In the genomic region with DNA sequence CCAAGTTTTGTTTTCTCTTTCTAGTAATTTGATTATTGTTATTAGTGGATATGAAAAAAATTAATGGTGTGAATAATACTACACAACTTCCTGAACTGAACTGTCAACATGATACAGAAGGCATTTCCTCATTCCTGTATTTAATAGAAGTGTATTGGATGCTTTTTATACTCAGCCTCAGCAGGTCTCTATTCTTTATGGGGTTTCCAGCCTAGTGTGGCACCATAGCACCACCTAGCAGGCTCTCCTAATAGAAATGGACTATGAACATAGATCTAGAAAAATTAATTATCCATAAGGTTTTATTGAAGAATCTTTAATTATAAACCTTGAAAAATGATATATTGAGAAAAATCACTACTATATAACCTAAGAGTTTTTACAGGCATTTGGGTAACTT, we compare ENCODE assay signal across 11 cellular contexts. TPM values are rescaled to one million over a fixed set of nuclear protein-coding genes. Genes with fewer than 3 reads are reported as not detected.
A peak's percentile ranks its signal among the peaks of the same experiment; 100 is the strongest.
DNase-seq lines count a peak whose midpoint lies in the region; ATAC-seq and TF ChIP-seq lines count a peak whose summit lies in the region.
"Had no signal": no experiment of that assay in that cellular context is flagged by ENCODE, and none has a peak within 500 bp of the region (broad histone marks: within the 10 kb centered on the region; RNA-seq: fewer than 3 reads in every experiment).

No MANE protein-coding gene starts in this region.

- H3K4me3 ChIP-seq in mammary epithelial cell (replicated peaks in 1 of 3; ENCODE audit: insufficient read depth in 1 of 3, low read depth in 2 of 3, low read length in 3 of 3) = no peak overlapping the region
- H3K4me3 ChIP-seq in mesendoderm (ENCODE audit: low read length) = no peak overlapping the region
- H3K4me3 ChIP-seq in uterus = no peak overlapping the region

- TF ChIP-seq CTCF in mammary epithelial cell (conservative IDR thresholded peaks at IDR 0.05 in 1 of 2, IDR thresholded peaks at IDR 0.05 in 1 of 2; ENCODE audit: extremely low read depth in 1 of 2, insufficient read depth in 1 of 2, low read depth in 1 of 2, low read length in 2 of 2) (peak; percentile 39 to 68), uterus (IDR thresholded peaks at IDR 0.05) (peak in 2 of 4 experiments; percentile 15 to 27)

- no peaks in the 10 kb centered on the region for H3K79me2 ChIP-seq in mammary epithelial cell (ENCODE audit: insufficient read depth, low read length)
- no peaks in the 10 kb centered on the region for H3K79me2 ChIP-seq in mesendoderm (ENCODE audit: control insufficient read depth, insufficient read depth, low read length)
- H3K79me2 ChIP-seq: parathyroid adenoma had no signal

- H2AFZ ChIP-seq in mammary epithelial cell (ENCODE audit: low read depth, low read length) = no peak overlapping the region
- H2AFZ ChIP-seq: parathyroid adenoma had no signal

- H3K4me1 Mint-ChIP-seq in activated T-cell treated with anti-CD3 and anti-CD28 coated beads, Interleukin-2, amount 50 U/mL, for 4 hours (ENCODE audit: low read depth) = no peaks in the 10 kb centered on the region

- no peak overlapping the region for H2BK15ac ChIP-seq in mesendoderm (replicated peaks; ENCODE audit: low read depth)

- H3K18ac ChIP-seq in mesendoderm (ENCODE audit: low read length) = no peak overlapping the region

- dilution Hi-C loops in mammary epithelial cell (cut with HindIII; ENCODE audit: low sequenced_read_pairs) = no loop called here

- H3K9me3 ChIP-seq in mammary epithelial cell (replicated peaks; ENCODE audit: insufficient read depth, low read length) (no peaks in the 10 kb centered on the region), uterus (no peaks in the 10 kb centered on the region)

- H3K4me3 Mint-ChIP-seq in activated T-cell treated with anti-CD3 and anti-CD28 coated beads, Interleukin-2, amount 50 U/mL, for 4 hours = no peak overlapping the region

- H3K9ac ChIP-seq in mammary epithelial cell (ENCODE audit: insufficient read depth, low read length) (no peak overlapping the region), mesendoderm (ENCODE audit: low read length) (no peak overlapping the region)
- H3K9ac ChIP-seq: parathyroid adenoma had no signal

- in situ Hi-C loops in mammary epithelial cell (cut with MboI; ENCODE audit: low sequenced_read_pairs in 2 of 2) = no loop called here

- H3K36me3 ChIP-seq in mammary epithelial cell (ENCODE audit: insufficient read depth, low read length) = no peaks in the 10 kb centered on the region
- no peaks in the 10 kb centered on the region for H3K36me3 ChIP-seq in mesendoderm (ENCODE audit: control insufficient read depth, insufficient read depth, low read length)
- H3K36me3 ChIP-seq in uterus = no peaks in the 10 kb centered on the region

- H3K27ac ChIP-seq in mammary epithelial cell (ENCODE audit: insufficient read depth, low read depth, low read length) (no peak overlapping the region), mesendoderm (ENCODE audit: low read depth, low read length) (no peak overlapping the region), uterus (no peak overlapping the region)
- H3K27ac ChIP-seq: parathyroid adenoma had no signal

- CTCF ChIA-PET in mammary epithelial cell (lab: Charles Lee; ENCODE audit: low non-redundant PET) = no interaction called here

- no peak overlapping the region for H2BK5ac ChIP-seq in mesendoderm (ENCODE audit: low read length)

- TF ChIP-seq POLR2A in uterus (IDR thresholded peaks at IDR 0.05) = no peak

- H3K9me3 Mint-ChIP-seq in activated T-cell treated with anti-CD3 and anti-CD28 coated beads, Interleukin-2, amount 50 U/mL, for 4 hours = peaks cover 10% of the 10 kb centered on the region

- no TSS peak for BruUV-seq in mammary epithelial cell (replicated peaks; lab: Mats Ljungman, UMichigan)

- no peak overlapping the region for H3K23ac ChIP-seq in mesendoderm (ENCODE audit: low read length)

- no peak overlapping the region for H2BK120ac ChIP-seq in mesendoderm (ENCODE audit: low read depth, low read length)

- H3K4me1 ChIP-seq in mammary epithelial cell (ENCODE audit: insufficient read depth, low read length) (no peaks in the 10 kb centered on the region), mesendoderm (ENCODE audit: control insufficient read depth, low read depth, low read length) (no peaks in the 10 kb centered on the region), uterus (no peaks in the 10 kb centered on the region)
- H3K4me1 ChIP-seq: parathyroid adenoma had no signal

- H2AK5ac ChIP-seq in mesendoderm (ENCODE audit: low read length) = no peak overlapping the region

- H3K27me3 Mint-ChIP-seq in activated T-cell treated with anti-CD3 and anti-CD28 coated beads, Interleukin-2, amount 50 U/mL, for 4 hours (ENCODE audit: low read depth) = no peaks in the 10 kb centered on the region

- no peak overlapping the region for H4K8ac ChIP-seq in mesendoderm (ENCODE audit: low read depth, low read length)

- no peak overlapping the region for H3K4ac ChIP-seq in mesendoderm (ENCODE audit: low read depth, low read length)

- intact Hi-C loops in mammary epithelial cell (cut with micrococcal nuclease) (loop anchor here (1.0 to 10.0 kb wide), 7 partner anchors 83 to 960 kb away; no protein-coding TSS in a partner anchor), uterus (cut with DNase I; ENCODE audit: low total_unique reads) (no loop called here)

- no peaks in the 10 kb centered on the region for H4K20me1 ChIP-seq in mammary epithelial cell (ENCODE audit: insufficient read depth, low read length)

- no peak overlapping the region for H3K4me2 ChIP-seq in mammary epithelial cell (ENCODE audit: insufficient read depth, low read depth, low read length)
- no peak overlapping the region for H3K4me2 ChIP-seq in mesendoderm (ENCODE audit: low read length)

- no peaks in the 10 kb centered on the region for H3K36me3 Mint-ChIP-seq in activated T-cell treated with anti-CD3 and anti-CD28 coated beads, Interleukin-2, amount 50 U/mL, for 4 hours (ENCODE audit: insufficient read depth)

- no peaks in the 10 kb centered on the region for H3K79me1 ChIP-seq in mesendoderm (ENCODE audit: low read length)

- H4K5ac ChIP-seq in mesendoderm (ENCODE audit: low read length) = no peak overlapping the region

- H3K27me3 ChIP-seq in mammary epithelial cell (ENCODE audit: insufficient read depth, low read length) (no peaks in the 10 kb centered on the region), mesendoderm (ENCODE audit: insufficient read depth, low read length, poor library complexity) (no peaks in the 10 kb centered on the region), uterus (no peaks in the 10 kb centered on the region)

- no peak overlapping the region for H3K56ac ChIP-seq in mesendoderm (ENCODE audit: low read length)

- peak; percentile 42 for DNase-seq in DMS114 treated with DMSO at 0.1 percent for 48 hours (lab: John Stamatoyannopoulos, UW; ENCODE audit: unreplicated experiment)
- peak; percentile 7 for DNase-seq in NCI-H146 (lab: John Stamatoyannopoulos, UW)
- peak; percentile 36 for DNase-seq in mammary epithelial cell
- peak; percentile 2 for DNase-seq in mesendoderm
- no peak for DNase-seq in stimulated activated CD4-positive, alpha-beta T cell treated with anti-CD3 and anti-CD28 coated beads, Interleukin-12 subunit alpha, Interleukin-12 subunit beta, amount 100 ng/mL, for 4 hours
- no peak for DNase-seq in uterus
- no peak for DNase-seq in SK-N-DZ (ENCODE audit: low spot score)
- no peak for DNase-seq in activated T-cell treated with anti-CD3 and anti-CD28 coated beads, Interleukin-2, amount 50 U/mL, for 4 hours
- DNase-seq: effector CD8-positive, alpha-beta T cell; T-helper 9 cell had no signal

- no peak for ATAC-seq in activated T-cell treated with anti-CD3 and anti-CD28 coated beads, Interleukin-2, amount 50 U/mL, for 4 hours

RNA-seq across cellular contexts. Expression of a gene that starts 52.4 kb away (rescaled TPM):
- total RNA-seq in mammary epithelial cell = 1 to 10 TPM; 1.5 to 3.7 TPM
- polyA plus RNA-seq in mammary epithelial cell = 1.2 TPM
- not detected for polyA minus RNA-seq in mammary epithelial cell
- 0.22 TPM for polyA plus RNA-seq in mesendoderm (2013, experiment 1 of 2)
- 0.18 TPM for polyA plus RNA-seq in mesendoderm (2013, experiment 2 of 2)
- 10 to 100 TPM in 1 of 4 donors, 1 to 10 TPM in 3; 1.0 to 20.6 (median 4.6) TPM for total RNA-seq in uterus
- 0.46 and 1.1 TPM in 2 replicates for polyA plus RNA-seq in SK-N-DZ (2014; cell fraction: cytosol; rRNA removed)
- 2.7 and 3.4 TPM in 2 replicates for polyA plus RNA-seq in SK-N-DZ (2014; cell fraction: nucleus; rRNA removed)
- total RNA-seq in activated T-cell treated with anti-CD3 and anti-CD28 coated beads, Interleukin-2, amount 50 U/mL, for 4 hours = not detected

Comparison
In these comparisons a context has a peak if more than half of its experiments do, and no peak if none do; other contexts are left out.
1. DNase-seq: peak in DMS114 treated with DMSO at 0.1 percent for 48 hours (single experiment), NCI-H146 (single experiment), mammary epithelial cell (single experiment) and mesendoderm (single experiment); none in stimulated activated CD4-positive, alpha-beta T cell treated with anti-CD3 and anti-CD28 coated beads, Interleukin-12 subunit alpha, Interleukin-12 subunit beta, amount 100 ng/mL, for 4 hours (single experiment), uterus (0 of 2), SK-N-DZ (single experiment) and activated T-cell treated with anti-CD3 and anti-CD28 coated beads, Interleukin-2, amount 50 U/mL, for 4 hours (single experiment).